8 cellular contexts compared by ENCODE assay signal in the genomic region with DNA sequence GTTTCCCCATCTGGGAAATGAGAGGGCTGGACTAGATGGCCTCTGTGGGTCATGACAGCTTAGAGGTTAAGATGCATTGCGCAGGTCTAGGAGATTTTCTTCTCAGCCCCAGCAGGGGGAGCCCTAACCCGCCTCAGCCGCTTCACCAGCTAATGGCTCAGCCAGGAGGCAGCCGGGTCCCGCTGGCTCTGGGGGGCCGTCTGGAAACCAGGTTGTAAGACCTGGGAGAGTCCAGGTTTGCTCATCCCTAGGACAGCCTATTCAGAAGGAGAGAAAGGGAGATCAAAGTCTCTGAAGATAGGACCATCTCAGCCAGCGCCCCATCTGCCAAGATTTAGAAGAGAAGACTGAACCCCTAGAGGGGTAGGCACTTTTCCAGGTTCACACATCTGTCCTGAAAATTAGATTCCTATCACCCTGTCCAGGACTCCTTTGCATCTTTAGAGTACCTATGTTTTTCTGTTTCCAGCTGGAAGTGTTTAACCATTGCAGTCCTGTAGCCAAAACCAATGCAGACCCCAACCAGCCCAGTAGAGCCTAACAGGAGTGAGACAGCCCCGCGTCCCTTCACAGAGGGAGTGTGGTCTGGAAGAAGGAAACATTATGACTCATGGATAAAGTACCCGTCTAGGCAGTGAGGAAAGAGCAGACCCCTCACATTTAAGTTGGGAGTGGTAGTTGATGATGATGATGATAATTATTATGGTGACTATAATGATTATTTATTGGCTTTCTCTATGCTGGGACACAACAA. TPM values are rescaled to one million over a fixed set of nuclear protein-coding genes. Genes with fewer than 3 reads are reported as not detected.
DNase-seq lines count a peak whose midpoint lies in the region; ATAC-seq and TF ChIP-seq lines count a peak whose summit lies in the region.

No MANE protein-coding gene starts in this region.

- peak; percentile 53 for ATAC-seq in GM21737 (IDR thresholded peaks at IDR 0.05; ENCODE audit: unreplicated experiment)

- H3K79me2 ChIP-seq in Karpas-422 (ENCODE audit: low read length): no peaks in the 10 kb centered on the region

- no peaks in the 10 kb centered on the region for H3K9me3 ChIP-seq in Karpas-422 (ENCODE audit: low read length)

- H3K4me1 ChIP-seq in Karpas-422 (ENCODE audit: low read length): peaks cover 36% of the 10 kb centered on the region

- H3K4me2 ChIP-seq in Karpas-422 (ENCODE audit: low read depth, low read length, poor library complexity, severe bottlenecking): no peak overlapping the region

- H3K9me2 ChIP-seq in Karpas-422 (replicated peaks; ENCODE audit: insufficient read depth, low read length): no peaks in the 10 kb centered on the region

- TF ChIP-seq CTCF in foreskin fibroblast (IDR thresholded peaks at IDR 0.05; ENCODE audit: low read depth, low read length): peak; percentile 90

- DNase-seq in EL (peak; percentile 81), Karpas-422 (peak; percentile 91), RPMI8226 (peak; percentile 74), foreskin fibroblast (peak; percentile 76 to 93), nucleus accumbens (lab: John Stamatoyannopoulos, UW) (peak in 54 of 56 donors; percentile 14 to 88 (median 73)), superior temporal gyrus (ENCODE audit: extremely low spot score) (peak; percentile 94)
- DNase-seq in activated T-helper 1 cell treated with anti-CD3 and anti-CD28 coated beads, Interleukin-2, amount 50 U/mL, for 16 hours (ENCODE audit: low read depth in 1 of 2, low spot score in 1 of 2): peak; percentile 61 to 67

- H2AFZ ChIP-seq in Karpas-422 (ENCODE audit: low read length): no peak overlapping the region

- no peak overlapping the region for H3K27ac ChIP-seq in Karpas-422 (ENCODE audit: low read length)

- no peak overlapping the region for H3K9ac ChIP-seq in Karpas-422 (ENCODE audit: low read length)

- no peaks in the 10 kb centered on the region for H3K36me3 ChIP-seq in Karpas-422 (ENCODE audit: insufficient read depth, low read length)

- H3K4me3 ChIP-seq in Karpas-422 (ENCODE audit: low read length) (no peak overlapping the region), foreskin fibroblast (ENCODE audit: low read depth in 1 of 2, low read length in 2 of 2) (no peak overlapping the region)

- H3K27me3 ChIP-seq in Karpas-422 (ENCODE audit: low read length): no peaks in the 10 kb centered on the region

- no peaks in the 10 kb centered on the region for H4K20me1 ChIP-seq in Karpas-422 (ENCODE audit: insufficient read depth, low read depth, low read length)

RNA-seq across cellular contexts. Expression of a gene that starts 27.5 kb away (rescaled TPM):
- 0.54 TPM in 1 of 2 replicates, not detected in the other for total RNA-seq in Karpas-422 (2014; rRNA removed; shearing (Covaris generic); ENCODE audit: low replicate concordance)
